ENCODE assay signal across 8 cellular contexts in genomic region chr4:89657931-89658700, GRCh38.
DNase-seq lines count a peak whose midpoint lies in the region; ATAC-seq and TF ChIP-seq lines count a peak whose summit lies in the region.

No MANE protein-coding gene starts in this region.

- H4K20me1 ChIP-seq in OCI-LY3 (ENCODE audit: insufficient read depth, low read length): no peaks in the 10 kb centered on the region

- H3K4me2 ChIP-seq in OCI-LY3 (ENCODE audit: low read length): peak overlapping the region; percentile 70

- peak; percentile 52 for TF ChIP-seq CTCF in AG09309 (IDR thresholded peaks at IDR 0.05; ENCODE audit: control insufficient read depth, insufficient read depth, low read depth, low read length, missing control alignments)
- peak; percentile 75 for TF ChIP-seq CTCF in OCI-LY3 (IDR thresholded peaks at IDR 0.05; ENCODE audit: low read depth, low read length)
- no peak for TF ChIP-seq CTCF in omental fat pad (IDR thresholded peaks at IDR 0.05)

- H3K79me2 ChIP-seq in OCI-LY3 (ENCODE audit: low read length): no peaks in the 10 kb centered on the region

- peaks cover 22% of the 10 kb centered on the region for H3K4me1 ChIP-seq in OCI-LY3 (ENCODE audit: low read length)

- H3K27ac ChIP-seq in OCI-LY3 (ENCODE audit: low read length): peak overlapping the region; percentile 76

- H3K4me3 ChIP-seq in AG09309 (ENCODE audit: control insufficient read depth, low read depth, low read length) (no peak overlapping the region), OCI-LY3 (ENCODE audit: low read length) (peak overlapping the region; percentile 60)

- peak overlapping the region; percentile 91; the same call in 1 of the 2 replicates for H2AFZ ChIP-seq in OCI-LY3 (ENCODE audit: low read depth, low read length)

- H3K27me3 ChIP-seq in OCI-LY3 (ENCODE audit: low read depth, low read length): no peaks in the 10 kb centered on the region

- H3K36me3 ChIP-seq in OCI-LY3 (replicated peaks; ENCODE audit: low read depth, low read length): no peaks in the 10 kb centered on the region

- no peaks in the 10 kb centered on the region for H3K9me3 ChIP-seq in OCI-LY3 (ENCODE audit: insufficient read depth, low read length)

- ATAC-seq in GM18502 (IDR thresholded peaks at IDR 0.05; ENCODE audit: poor library complexity, unreplicated experiment) (peak; percentile 89), HG02973 (IDR thresholded peaks at IDR 0.05; ENCODE audit: unreplicated experiment) (peak; percentile 74), omental fat pad (ENCODE audit: low FRiP score) (no peak)

- peak overlapping the region; percentile 48 for H3K9ac ChIP-seq in OCI-LY3 (ENCODE audit: low read length)

- DNase-seq in AG09309 (ENCODE audit: low read depth): peak; percentile 17
- DNase-seq in glomerular endothelial cell (ENCODE audit: extremely low read depth, low read depth, low spot score): peak; percentile 33
- DNase-seq in activated T-cell treated with anti-CD3 and anti-CD28 coated beads, Interleukin-2, amount 50 U/mL, for 48 hours: no peak
- no peak for DNase-seq in omental fat pad (ENCODE audit: low spot score)
- no peak for DNase-seq in occipital lobe (lab: John Stamatoyannopoulos, UW)

Comparison
In these comparisons a context has a peak if more than half of its experiments do, and no peak if none do; other contexts are left out.
1. DNase-seq: peak in AG09309 (single experiment) and glomerular endothelial cell (single experiment); none in activated T-cell treated with anti-CD3 and anti-CD28 coated beads, Interleukin-2, amount 50 U/mL, for 48 hours (0 of 2), omental fat pad (single experiment) and occipital lobe (single experiment).
2. CTCF ChIP-seq: peak in AG09309 (single experiment) and OCI-LY3 (single experiment); none in omental fat pad (0 of 3).